ENCODE assay signal across 1 cellular context in the genomic region with DNA sequence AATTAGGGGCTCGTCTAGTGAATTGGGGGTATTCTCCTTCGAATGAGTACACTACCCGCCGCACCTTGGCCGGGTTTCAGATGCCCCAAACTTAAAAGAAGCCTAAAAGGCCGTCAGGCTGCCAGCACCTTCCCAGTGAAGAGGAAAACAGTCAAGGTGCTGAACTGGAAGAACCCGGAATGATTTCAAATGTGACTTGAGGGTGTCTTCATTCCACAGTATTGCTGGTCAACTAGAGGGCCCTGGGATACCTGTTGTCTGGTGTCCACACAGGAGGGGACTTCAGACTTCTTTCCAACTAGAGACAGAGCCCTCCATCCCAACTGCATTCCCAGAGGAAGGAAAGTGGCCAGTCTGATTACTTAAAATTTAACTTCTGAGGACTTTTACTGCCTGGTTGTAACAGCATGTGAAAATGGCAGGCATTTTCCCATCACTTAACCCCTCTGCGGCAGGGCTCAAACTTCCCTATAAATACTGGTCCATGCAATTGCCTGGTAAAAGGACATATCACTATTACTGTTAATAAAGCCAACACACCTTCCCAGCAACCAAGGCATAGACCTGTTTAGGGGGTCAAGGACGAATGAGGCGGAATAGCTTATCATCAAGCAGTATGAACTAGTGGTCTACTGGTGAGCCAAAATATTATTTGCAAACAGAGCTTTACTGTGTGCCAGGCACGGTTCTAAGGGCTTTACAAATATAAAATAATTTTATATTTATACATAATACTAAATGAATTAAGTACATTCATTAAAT.
TF ChIP-seq lines count a peak whose summit lies in the region.

No MANE protein-coding gene starts in this region.

TF ChIP-seq in K562, 482 proteins besides CTCF, POLR2A, EP300 and RAD21 (continued from another document):
- TF ChIP-seq, protein P1, sequence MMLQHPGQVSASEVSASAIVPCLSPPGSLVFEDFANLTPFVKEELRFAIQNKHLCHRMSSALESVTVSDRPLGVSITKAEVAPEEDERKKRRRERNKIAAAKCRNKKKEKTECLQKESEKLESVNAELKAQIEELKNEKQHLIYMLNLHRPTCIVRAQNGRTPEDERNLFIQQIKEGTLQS (IDR thresholded peaks at IDR 0.05) = no peak
- TF ChIP-seq, protein P1 (CRISPR knock-in tag; conservative IDR thresholded peaks at IDR 0.05) = 0 out of 2 replicates have a peak, but pooled peaks have one; percentile 44
- TF ChIP-seq TEAD1 (CRISPR knock-in tag; IDR thresholded peaks at IDR 0.05) (0 out of 4 replicates have a peak, but pooled peaks of 1 of the 2 experiments have one; percentile 33), ATF1 (CRISPR knock-in tag; IDR thresholded peaks at IDR 0.05) (no peak), ATF1 (tag; IDR thresholded peaks at IDR 0.05) (0 out of 2 replicates have a peak, but pooled peaks have one; percentile 34), FOXA1 (IDR thresholded peaks at IDR 0.05; ENCODE audit: borderline replicate concordance) (0 out of 2 replicates have a peak, but pooled peaks have one; percentile 14), ZNF76 (CRISPR knock-in tag; IDR thresholded peaks at IDR 0.05; ENCODE audit: borderline replicate concordance) (no peak), EP400 (IDR thresholded peaks at IDR 0.05) (peak; percentile 52), MTA3 (IDR thresholded peaks at IDR 0.05; ENCODE audit: borderline replicate concordance) (0 out of 2 replicates have a peak, but pooled peaks have one; percentile 12), MYC (IDR thresholded peaks at IDR 0.05; ENCODE audit: low read depth, low read length) (no peak), MYC (CRISPR knock-in tag; IDR thresholded peaks at IDR 0.05; ENCODE audit: borderline replicate concordance, low read depth) (no peak), PML (IDR thresholded peaks at IDR 0.05; ENCODE audit: low read length) (0 out of 2 replicates have a peak, but pooled peaks have one; percentile 61), MYNN (IDR thresholded peaks at IDR 0.05) (0 out of 2 replicates have a peak, but pooled peaks have one; percentile 21), MYNN (CRISPR knock-in tag; IDR thresholded peaks at IDR 0.05) (no peak), FOXP1 (CRISPR knock-in tag; IDR thresholded peaks at IDR 0.05) (0 out of 2 replicates have a peak, but pooled peaks have one; percentile 51), SMARCC2 (IDR thresholded peaks at IDR 0.05; ENCODE audit: low read depth) (0 out of 2 replicates have a peak, but pooled peaks have one; percentile 16), CXXC5 (CRISPR knock-in tag; IDR thresholded peaks at IDR 0.05) (0 out of 2 replicates have a peak, but pooled peaks have one; percentile 2)
- TF ChIP-seq, protein P2, sequence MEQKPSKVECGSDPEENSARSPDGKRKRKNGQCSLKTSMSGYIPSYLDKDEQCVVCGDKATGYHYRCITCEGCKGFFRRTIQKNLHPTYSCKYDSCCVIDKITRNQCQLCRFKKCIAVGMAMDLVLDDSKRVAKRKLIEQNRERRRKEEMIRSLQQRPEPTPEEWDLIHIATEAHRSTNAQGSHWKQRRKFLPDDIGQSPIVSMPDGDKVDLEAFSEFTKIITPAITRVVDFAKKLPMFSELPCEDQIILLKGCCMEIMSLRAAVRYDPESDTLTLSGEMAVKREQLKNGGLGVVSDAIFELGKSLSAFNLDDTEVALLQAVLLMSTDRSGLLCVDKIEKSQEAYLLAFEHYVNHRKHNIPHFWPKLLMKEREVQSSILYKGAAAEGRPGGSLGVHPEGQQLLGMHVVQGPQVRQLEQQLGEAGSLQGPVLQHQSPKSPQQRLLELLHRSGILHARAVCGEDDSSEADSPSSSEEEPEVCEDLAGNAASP (IDR thresholded peaks at IDR 0.05) = no peak
- TF ChIP-seq, protein P3, sequence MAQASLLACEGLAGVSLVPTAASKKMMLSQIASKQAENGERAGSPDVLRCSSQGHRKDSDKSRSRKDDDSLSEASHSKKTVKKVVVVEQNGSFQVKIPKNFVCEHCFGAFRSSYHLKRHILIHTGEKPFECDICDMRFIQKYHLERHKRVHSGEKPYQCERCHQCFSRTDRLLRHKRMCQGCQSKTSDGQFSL (CRISPR knock-in tag; IDR thresholded peaks at IDR 0.05) = no peak; the same call in 1 of the 2 replicates
- TF ChIP-seq, protein P3 (tag; IDR thresholded peaks at IDR 0.05) = 0 out of 4 replicates have a peak, but pooled peaks of 1 of the 2 experiments have one; percentile 1
- TF ChIP-seq, protein P4, sequence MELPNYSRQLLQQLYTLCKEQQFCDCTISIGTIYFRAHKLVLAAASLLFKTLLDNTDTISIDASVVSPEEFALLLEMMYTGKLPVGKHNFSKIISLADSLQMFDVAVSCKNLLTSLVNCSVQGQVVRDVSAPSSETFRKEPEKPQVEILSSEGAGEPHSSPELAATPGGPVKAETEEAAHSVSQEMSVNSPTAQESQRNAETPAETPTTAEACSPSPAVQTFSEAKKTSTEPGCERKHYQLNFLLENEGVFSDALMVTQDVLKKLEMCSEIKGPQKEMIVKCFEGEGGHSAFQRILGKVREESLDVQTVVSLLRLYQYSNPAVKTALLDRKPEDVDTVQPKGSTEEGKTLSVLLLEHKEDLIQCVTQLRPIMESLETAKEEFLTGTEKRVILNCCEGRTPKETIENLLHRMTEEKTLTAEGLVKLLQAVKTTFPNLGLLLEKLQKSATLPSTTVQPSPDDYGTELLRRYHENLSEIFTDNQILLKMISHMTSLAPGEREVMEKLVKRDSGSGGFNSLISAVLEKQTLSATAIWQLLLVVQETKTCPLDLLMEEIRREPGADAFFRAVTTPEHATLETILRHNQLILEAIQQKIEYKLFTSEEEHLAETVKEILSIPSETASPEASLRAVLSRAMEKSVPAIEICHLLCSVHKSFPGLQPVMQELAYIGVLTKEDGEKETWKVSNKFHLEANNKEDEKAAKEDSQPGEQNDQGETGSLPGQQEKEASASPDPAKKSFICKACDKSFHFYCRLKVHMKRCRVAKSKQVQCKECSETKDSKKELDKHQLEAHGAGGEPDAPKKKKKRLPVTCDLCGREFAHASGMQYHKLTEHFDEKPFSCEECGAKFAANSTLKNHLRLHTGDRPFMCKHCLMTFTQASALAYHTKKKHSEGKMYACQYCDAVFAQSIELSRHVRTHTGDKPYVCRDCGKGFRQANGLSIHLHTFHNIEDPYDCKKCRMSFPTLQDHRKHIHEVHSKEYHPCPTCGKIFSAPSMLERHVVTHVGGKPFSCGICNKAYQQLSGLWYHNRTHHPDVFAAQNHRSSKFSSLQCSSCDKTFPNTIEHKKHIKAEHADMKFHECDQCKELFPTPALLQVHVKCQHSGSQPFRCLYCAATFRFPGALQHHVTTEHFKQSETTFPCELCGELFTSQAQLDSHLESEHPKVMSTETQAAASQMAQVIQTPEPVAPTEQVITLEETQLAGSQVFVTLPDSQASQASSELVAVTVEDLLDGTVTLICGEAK (IDR thresholded peaks at IDR 0.05) = peak; percentile 14; the same call in 1 of the 2 replicates
- TF ChIP-seq, protein P4 (CRISPR knock-in tag; IDR thresholded peaks at IDR 0.05) = no peak
- TF ChIP-seq, protein P5, sequence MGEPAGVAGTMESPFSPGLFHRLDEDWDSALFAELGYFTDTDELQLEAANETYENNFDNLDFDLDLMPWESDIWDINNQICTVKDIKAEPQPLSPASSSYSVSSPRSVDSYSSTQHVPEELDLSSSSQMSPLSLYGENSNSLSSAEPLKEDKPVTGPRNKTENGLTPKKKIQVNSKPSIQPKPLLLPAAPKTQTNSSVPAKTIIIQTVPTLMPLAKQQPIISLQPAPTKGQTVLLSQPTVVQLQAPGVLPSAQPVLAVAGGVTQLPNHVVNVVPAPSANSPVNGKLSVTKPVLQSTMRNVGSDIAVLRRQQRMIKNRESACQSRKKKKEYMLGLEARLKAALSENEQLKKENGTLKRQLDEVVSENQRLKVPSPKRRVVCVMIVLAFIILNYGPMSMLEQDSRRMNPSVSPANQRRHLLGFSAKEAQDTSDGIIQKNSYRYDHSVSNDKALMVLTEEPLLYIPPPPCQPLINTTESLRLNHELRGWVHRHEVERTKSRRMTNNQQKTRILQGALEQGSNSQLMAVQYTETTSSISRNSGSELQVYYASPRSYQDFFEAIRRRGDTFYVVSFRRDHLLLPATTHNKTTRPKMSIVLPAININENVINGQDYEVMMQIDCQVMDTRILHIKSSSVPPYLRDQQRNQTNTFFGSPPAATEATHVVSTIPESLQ (CRISPR knock-in tag; IDR thresholded peaks at IDR 0.05) = 0 out of 2 replicates have a peak, but pooled peaks have one; percentile 36
- TF ChIP-seq, protein P6, sequence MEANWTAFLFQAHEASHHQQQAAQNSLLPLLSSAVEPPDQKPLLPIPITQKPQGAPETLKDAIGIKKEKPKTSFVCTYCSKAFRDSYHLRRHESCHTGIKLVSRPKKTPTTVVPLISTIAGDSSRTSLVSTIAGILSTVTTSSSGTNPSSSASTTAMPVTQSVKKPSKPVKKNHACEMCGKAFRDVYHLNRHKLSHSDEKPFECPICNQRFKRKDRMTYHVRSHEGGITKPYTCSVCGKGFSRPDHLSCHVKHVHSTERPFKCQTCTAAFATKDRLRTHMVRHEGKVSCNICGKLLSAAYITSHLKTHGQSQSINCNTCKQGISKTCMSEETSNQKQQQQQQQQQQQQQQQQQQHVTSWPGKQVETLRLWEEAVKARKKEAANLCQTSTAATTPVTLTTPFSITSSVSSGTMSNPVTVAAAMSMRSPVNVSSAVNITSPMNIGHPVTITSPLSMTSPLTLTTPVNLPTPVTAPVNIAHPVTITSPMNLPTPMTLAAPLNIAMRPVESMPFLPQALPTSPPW (CRISPR knock-in tag; IDR thresholded peaks at IDR 0.05) = peak; percentile 16; the same call in 1 of the 2 replicates
TF ChIP-seq in K562: peak in this region for 19.
